ENCODE assay signal across 8 cellular contexts in the genomic region with DNA sequence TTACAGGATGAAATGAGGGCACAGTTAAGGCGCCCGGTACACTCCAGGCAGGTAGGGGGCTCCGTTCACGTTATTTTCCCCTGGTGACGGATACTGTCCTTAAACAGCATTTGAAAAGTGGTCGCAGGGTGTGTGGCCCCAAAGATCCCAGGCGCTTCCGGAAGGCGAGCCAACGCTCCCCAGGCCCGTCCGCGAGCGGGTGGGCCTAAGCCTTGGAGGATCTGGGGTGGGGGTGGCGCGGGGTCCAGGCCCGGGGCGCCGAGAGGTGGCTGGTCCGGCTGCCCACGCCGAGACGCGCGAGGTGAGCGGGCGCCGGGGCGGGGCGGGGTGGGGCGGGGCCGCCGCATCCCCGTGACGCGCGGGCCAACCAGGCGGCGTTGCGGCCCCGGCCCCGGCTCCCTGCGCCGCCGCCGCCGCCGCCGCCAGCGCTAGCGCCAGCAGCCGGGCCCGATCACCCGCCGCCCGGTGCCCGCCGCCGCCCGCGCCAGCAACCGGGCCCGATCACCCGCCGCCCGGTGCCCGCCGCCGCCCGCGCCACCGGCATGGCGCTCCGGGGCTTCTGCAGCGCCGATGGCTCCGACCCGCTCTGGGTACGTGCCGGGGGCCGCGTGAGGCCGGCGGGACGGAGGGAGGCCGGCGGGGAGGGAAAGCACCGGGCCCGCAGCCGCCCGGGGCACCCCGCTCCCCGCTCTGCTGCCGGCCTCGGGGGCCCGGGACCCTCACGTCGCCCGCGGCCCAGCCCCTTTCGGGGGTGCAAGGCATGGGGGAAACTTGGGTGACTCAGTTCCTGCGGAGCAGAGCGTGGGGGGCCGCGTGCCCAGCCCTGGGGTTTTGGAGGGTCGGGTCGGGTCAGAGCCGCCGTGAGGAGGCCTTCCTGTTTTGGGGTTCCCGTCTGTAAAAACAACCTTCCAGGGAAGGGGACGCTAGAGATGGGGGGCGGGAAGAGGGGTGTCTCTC. TPM values are rescaled to one million over a fixed set of nuclear protein-coding genes. Genes with fewer than 3 reads are reported as not detected.
DNase-seq lines count a peak whose midpoint lies in the region; ATAC-seq and TF ChIP-seq lines count a peak whose summit lies in the region.

A gene (plus strand): TSS at position 407 of the 957 bp plus-strand sequence. CDS start 136 bp downstream, at position 543.

- H3K9me3 Mint-ChIP-seq in stimulated activated naive B cell treated with anti-CD40 and anti-IgM and Interleukin-4, amounts not matched to agents 10 μg/mL and 1 μg/mL and 100 μg/mL, for 72 hours, result no peaks in the 10 kb centered on the region

- ATAC-seq in stimulated activated naive B cell treated with anti-CD40 and anti-IgM and Interleukin-4, amounts not matched to agents 10 μg/mL and 1 μg/mL and 100 μg/mL, for 72 hours (replicated peaks), result peak; percentile 73 to 74

- no peak for TF ChIP-seq CTCF in epithelial cell of esophagus (IDR thresholded peaks at IDR 0.05; ENCODE audit: insufficient read depth, low read depth, low read length, missing control alignments)

- no peaks in the 10 kb centered on the region for H3K36me3 ChIP-seq in H7 (replicated peaks; ENCODE audit: control insufficient read depth, insufficient read depth, low read length)
- H3K36me3 ChIP-seq in muscle layer of duodenum (ENCODE audit: control insufficient read depth in 1 of 2, insufficient read depth in 2 of 2, low read length in 2 of 2), result no peaks in the 10 kb centered on the region

- DNase-seq in GM03348 (ENCODE audit: low spot score) (peak; percentile 94), H7 (peak; percentile 93), NCI-H2171 treated with DMSO at 0.1 percent for 48 hours (lab: John Stamatoyannopoulos, UW) (peak; percentile 43), epithelial cell of esophagus (ENCODE audit: low read depth) (peak; percentile 59), cortex of kidney (lab: John Stamatoyannopoulos, UW) (no peak)
- peak; percentile 20 for DNase-seq in activated CD8-positive, alpha-beta memory T cell treated with anti-CD3 and anti-CD28 coated beads, Interleukin-2, amount 50 U/mL, for 1 hour (ENCODE audit: extremely low read depth)
- DNase-seq in stimulated activated naive B cell treated with anti-CD40 and anti-IgM and Interleukin-4, amounts not matched to agents 10 μg/mL and 1 μg/mL and 100 μg/mL, for 72 hours, result peak; percentile 24

- H3K27me3 ChIP-seq in H7 (ENCODE audit: control insufficient read depth, insufficient read depth, low read length) (no peaks in the 10 kb centered on the region), muscle layer of duodenum (ENCODE audit: low read depth, low read length) (no peaks in the 10 kb centered on the region)

- H3K27me3 Mint-ChIP-seq in stimulated activated naive B cell treated with anti-CD40 and anti-IgM and Interleukin-4, amounts not matched to agents 10 μg/mL and 1 μg/mL and 100 μg/mL, for 72 hours, result no peaks in the 10 kb centered on the region

- H3K4me3 Mint-ChIP-seq in stimulated activated naive B cell treated with anti-CD40 and anti-IgM and Interleukin-4, amounts not matched to agents 10 μg/mL and 1 μg/mL and 100 μg/mL, for 72 hours, result peak within 1 kb of the TSS; percentile 99

- no peaks in the 10 kb centered on the region for H3K9me3 ChIP-seq in muscle layer of duodenum (ENCODE audit: control insufficient read depth in 1 of 2, low read length in 2 of 2)

- peak within 1 kb of the TSS; percentile 99 for H3K27ac Mint-ChIP-seq in stimulated activated naive B cell treated with anti-CD40 and anti-IgM and Interleukin-4, amounts not matched to agents 10 μg/mL and 1 μg/mL and 100 μg/mL, for 72 hours

- peaks cover 30 to 53% of the 10 kb centered on the region in 2 donors for H3K4me1 Mint-ChIP-seq in stimulated activated naive B cell treated with anti-CD40 and anti-IgM and Interleukin-4, amounts not matched to agents 10 μg/mL and 1 μg/mL and 100 μg/mL, for 72 hours

- H3K4me1 ChIP-seq in muscle layer of duodenum (ENCODE audit: control insufficient read depth in 1 of 2, insufficient read depth in 2 of 2, low read length in 2 of 2), result peaks cover 3 to 43% of the 10 kb centered on the region in 2 donors

- H3K27ac ChIP-seq in muscle layer of duodenum (ENCODE audit: low read length), result peak within 1 kb of the TSS; percentile 87

- peak within 1 kb of the TSS; percentile 78 for H3K4me3 ChIP-seq in H7 (ENCODE audit: insufficient read depth, low read depth, low read length)
- peak within 1 kb of the TSS; percentile 85 for H3K4me3 ChIP-seq in epithelial cell of esophagus (ENCODE audit: low read length)
- peak within 1 kb of the TSS; percentile 82 to 83 for H3K4me3 ChIP-seq in muscle layer of duodenum (ENCODE audit: low read depth in 1 of 2, low read length in 2 of 2)

- H3K36me3 Mint-ChIP-seq in stimulated activated naive B cell treated with anti-CD40 and anti-IgM and Interleukin-4, amounts not matched to agents 10 μg/mL and 1 μg/mL and 100 μg/mL, for 72 hours, result peaks cover 2 to 9% of the 10 kb centered on the region in 2 donors

RNA-seq across cellular contexts. Expression of the gene that starts here (rescaled TPM):
- total RNA-seq in H7 (2014; rRNA removed; shearing (Covaris generic)), result 22.0 and 29.5 TPM in 2 replicates
